Comparison of ENCODE assay signal across 10 cellular contexts in the genomic region with DNA sequence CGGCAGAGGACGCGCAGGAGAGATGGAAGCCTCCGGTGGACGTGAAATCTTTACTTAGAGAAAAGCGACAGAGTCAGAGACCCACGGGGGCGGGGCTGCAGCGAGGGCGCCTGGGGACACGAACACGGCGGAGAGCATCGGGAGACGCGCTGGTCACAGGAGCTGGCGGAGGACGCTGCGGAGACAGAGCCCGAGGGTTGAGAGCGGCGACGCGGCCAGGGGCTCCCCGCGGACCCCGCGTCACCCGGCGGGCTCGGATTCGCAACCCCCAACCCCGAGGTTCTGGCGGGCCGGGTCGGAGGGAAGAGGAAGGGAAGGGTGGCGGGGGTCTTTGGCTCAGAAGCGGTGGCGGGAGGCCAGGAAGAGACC. TPM values are rescaled to one million over a fixed set of nuclear protein-coding genes. Genes with fewer than 3 reads are reported as not detected.
A peak's percentile ranks its signal among the peaks of the same experiment; 100 is the strongest.
DNase-seq lines count a peak whose midpoint lies in the region; ATAC-seq, FAIRE-seq and TF ChIP-seq lines count a peak whose summit lies in the region.
"Had no signal": no experiment of that assay in that cellular context is flagged by ENCODE, and none has a peak within 500 bp of the region (broad histone marks: within the 10 kb centered on the region; RNA-seq: fewer than 3 reads in every experiment).

No MANE protein-coding gene starts in this region.

- peaks cover 13% of the 10 kb centered on the region for H3K4me1 Mint-ChIP-seq in activated T-cell treated with anti-CD3 and anti-CD28 coated beads, Interleukin-2, amount 50 U/mL, for 24 hours (ENCODE audit: low read depth)

- H3K9ac ChIP-seq in kidney (ENCODE audit: low read length in 2 of 2): no peak overlapping the region

- no peak overlapping the region for H3K27ac Mint-ChIP-seq in activated T-cell treated with anti-CD3 and anti-CD28 coated beads, Interleukin-2, amount 50 U/mL, for 24 hours

- H3K4me3 ChIP-seq in ascending aorta (peak overlapping the region; percentile 44 to 61), kidney (ENCODE audit: low read length in 2 of 2) (peak overlapping the region in 1 of 2 donors; percentile 25), thyroid gland (replicated peaks in 1 of 3) (peak overlapping the region in 2 of 3 donors; percentile 5 to 24)

- intact Hi-C loops in ascending aorta (cut with DNase I): loop anchor here (10.0 kb wide), 1 partner anchor 189 kb away; no protein-coding TSS in a partner anchor
- intact Hi-C loops in kidney (cut with DNase I): no loop called here
- intact Hi-C loops in thyroid gland (cut with DNase I): loop anchor here (5.0 kb wide), 1 partner anchor 172 kb away; no protein-coding TSS in a partner anchor

- TF ChIP-seq POLR2A in thyroid gland (IDR thresholded peaks at IDR 0.05): no peak

- no peaks in the 10 kb centered on the region for H3K36me3 Mint-ChIP-seq in activated T-cell treated with anti-CD3 and anti-CD28 coated beads, Interleukin-2, amount 50 U/mL, for 24 hours (ENCODE audit: low read depth)

- no peaks in the 10 kb centered on the region for H3K9me3 Mint-ChIP-seq in activated T-cell treated with anti-CD3 and anti-CD28 coated beads, Interleukin-2, amount 50 U/mL, for 24 hours

- no peak for DNase-seq in activated T-cell treated with anti-CD3 and anti-CD28 coated beads, Interleukin-2, amount 50 U/mL, for 24 hours
- DNase-seq in activated T-cell treated with anti-CD3 and anti-CD28 coated beads, Interleukin-2, amount 50 U/mL, for 48 hours: no peak
- DNase-seq in ascending aorta (ENCODE audit: low spot score in 2 of 2) (no peak), kidney (peak; percentile 74), thyroid gland (peak in 1 of 2 donors; percentile 12)
- DNase-seq: foreskin melanocyte, T1000 had no signal

- H3K27ac ChIP-seq in ascending aorta: no peak overlapping the region
- H3K27ac ChIP-seq in kidney (ENCODE audit: low read depth in 2 of 2, low read length in 2 of 2): no peak overlapping the region
- no peak overlapping the region for H3K27ac ChIP-seq in thyroid gland

- peak overlapping the region; percentile 62 for H3K4me3 Mint-ChIP-seq in activated T-cell treated with anti-CD3 and anti-CD28 coated beads, Interleukin-2, amount 50 U/mL, for 24 hours

- H3K27me3 Mint-ChIP-seq in activated T-cell treated with anti-CD3 and anti-CD28 coated beads, Interleukin-2, amount 50 U/mL, for 24 hours: peaks cover 41% of the 10 kb centered on the region

- H3K36me3 ChIP-seq in ascending aorta (no peaks in the 10 kb centered on the region), kidney (ENCODE audit: control insufficient read depth in 1 of 2, insufficient read depth in 2 of 2, low read length in 2 of 2) (no peaks in the 10 kb centered on the region), thyroid gland (no peaks in the 10 kb centered on the region)

- no peak for ATAC-seq in HG03342 (IDR thresholded peaks at IDR 0.05; ENCODE audit: unreplicated experiment)
- ATAC-seq in GM21576 (IDR thresholded peaks at IDR 0.05; ENCODE audit: unreplicated experiment): no peak
- ATAC-seq in HG03196 (IDR thresholded peaks at IDR 0.05; ENCODE audit: unreplicated experiment): no peak

- 1 to 5% methylated on average over 16 to 35 of the region's 39 CpGs for WGBS in thyroid gland, 2 donors

- TF ChIP-seq CTCF in ascending aorta (IDR thresholded peaks at IDR 0.05): no peak
- TF ChIP-seq CTCF in kidney (IDR thresholded peaks at IDR 0.05; ENCODE audit: borderline replicate concordance, extremely low read depth, insufficient read depth): no peak
- no peak for TF ChIP-seq CTCF in thyroid gland (IDR thresholded peaks at IDR 0.05)

- H3K27me3 ChIP-seq in ascending aorta (peaks cover 19% of the 10 kb centered on the region), thyroid gland (peaks cover 14% of the 10 kb centered on the region)

- H3K9me3 ChIP-seq in ascending aorta: no peaks in the 10 kb centered on the region
- H3K9me3 ChIP-seq in kidney (ENCODE audit: control insufficient read depth in 1 of 2, low read length in 2 of 2): no peaks in the 10 kb centered on the region
- no peaks in the 10 kb centered on the region for H3K9me3 ChIP-seq in thyroid gland

- H3K4me1 ChIP-seq in ascending aorta (peaks cover 8 to 11% of the 10 kb centered on the region in 2 donors), kidney (ENCODE audit: control insufficient read depth in 1 of 2, insufficient read depth in 1 of 2, low read depth in 1 of 2, low read length in 2 of 2) (peaks cover 0 to 9% of the 10 kb centered on the region in 2 donors), thyroid gland (peaks cover 6 to 18% of the 10 kb centered on the region in 2 donors)

- FAIRE-seq in kidney (lab: Jason Lieb, UNC): no peak

RNA-seq across cellular contexts. Expression of gene CALY, which starts 11.3 kb away (rescaled TPM):
- total RNA-seq in ascending aorta: not detected
- 0.41 TPM for total RNA-seq in kidney
- polyA plus RNA-seq in kidney (ENCODE audit: insufficient read depth, low read depth, low replicate concordance): 0.54 TPM
- total RNA-seq in thyroid gland: 1 to 10 TPM in 1 of 4 donors, under 1 TPM in 1, not detected in 2; 0.13 to 1.5 TPM

RNA-seq across cellular contexts. Expression of gene ZNF511, which starts 16.7 kb away (rescaled TPM):
- 51.8 TPM for total RNA-seq in ascending aorta
- total RNA-seq in kidney: 35.6 TPM
- polyA plus RNA-seq in kidney (ENCODE audit: insufficient read depth, low read depth, low replicate concordance): 50.7 TPM
- 10 to 100 TPM; 22.0 to 53.6 (median 26.2) TPM for total RNA-seq in thyroid gland

RNA-seq across cellular contexts. Expression of gene TUBGCP2, which starts 16.7 kb away (rescaled TPM):
- total RNA-seq in ascending aorta (72.4 TPM), kidney (61.4 TPM), thyroid gland (10 to 100 TPM; 56.5 to 73.3 (median 62.9) TPM)
- 93.3 TPM for polyA plus RNA-seq in kidney (ENCODE audit: insufficient read depth, low read depth, low replicate concordance)

RNA-seq across cellular contexts. Expression of gene PRAP1, which starts 21.8 kb away (rescaled TPM):
- total RNA-seq in ascending aorta: not detected
- 1.9 TPM for total RNA-seq in kidney
- 557 TPM for polyA plus RNA-seq in kidney (ENCODE audit: insufficient read depth, low read depth, low replicate concordance)
- not detected for total RNA-seq in thyroid gland

RNA-seq across cellular contexts. Expression of gene FUOM, which starts 32.4 kb away (rescaled TPM):
- total RNA-seq in ascending aorta: 38.5 TPM
- total RNA-seq in kidney: 17.5 TPM
- polyA plus RNA-seq in kidney (ENCODE audit: insufficient read depth, low read depth, low replicate concordance): 118 TPM
- 10 to 100 TPM in 3 of 4 donors, 1 to 10 TPM in 1; 7.4 to 25.9 (median 18.9) TPM for total RNA-seq in thyroid gland
